31 cellular contexts compared by ENCODE assay signal in the genomic region with DNA sequence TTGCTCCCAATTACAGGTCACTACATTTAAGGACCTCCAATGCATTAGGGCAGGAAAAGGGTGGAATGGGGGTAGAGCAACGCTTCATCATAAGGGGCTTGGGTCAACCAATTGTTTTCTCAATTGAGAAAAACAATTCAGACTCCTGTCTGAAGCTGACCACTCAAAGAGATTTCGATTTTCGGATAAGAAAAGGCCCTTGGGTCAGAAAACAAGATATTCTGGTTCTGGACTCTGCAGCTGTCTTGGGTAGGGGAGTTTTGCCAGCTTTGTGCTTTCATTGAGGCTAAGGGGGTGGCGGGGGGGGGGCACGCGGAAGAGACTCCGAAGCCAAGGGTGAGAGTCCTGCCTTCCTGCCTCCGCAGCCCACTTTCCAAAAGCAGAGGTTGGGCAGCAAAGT. TPM values are rescaled to one million over a fixed set of nuclear protein-coding genes. Genes with fewer than 3 reads are reported as not detected.
A peak's percentile ranks its signal among the peaks of the same experiment; 100 is the strongest.
DNase-seq lines count a peak whose midpoint lies in the region; ATAC-seq, FAIRE-seq and TF ChIP-seq lines count a peak whose summit lies in the region.
"Had no signal": no experiment of that assay in that cellular context is flagged by ENCODE, and none has a peak within 500 bp of the region (broad histone marks: within the 10 kb centered on the region; RNA-seq: fewer than 3 reads in every experiment).

No MANE protein-coding gene starts in this region.

- TF ChIP-seq POLR2A in body of pancreas (IDR thresholded peaks at IDR 0.05) = no peak
- no peak for TF ChIP-seq POLR2A in thyroid gland (IDR thresholded peaks at IDR 0.05)
- no peak for TF ChIP-seq POLR2A in prostate gland (IDR thresholded peaks at IDR 0.05)

- no peak for TF ChIP-seq CTCF in body of pancreas (IDR thresholded peaks at IDR 0.05)
- no peak for TF ChIP-seq CTCF in kidney (IDR thresholded peaks at IDR 0.05; ENCODE audit: borderline replicate concordance, extremely low read depth, insufficient read depth)
- TF ChIP-seq CTCF in parathyroid adenoma (IDR thresholded peaks at IDR 0.05) = no peak
- no peak for TF ChIP-seq CTCF in thyroid gland (IDR thresholded peaks at IDR 0.05)
- no peak for TF ChIP-seq CTCF in prostate gland (IDR thresholded peaks at IDR 0.05)
- TF ChIP-seq CTCF in left lung (IDR thresholded peaks at IDR 0.05) = no peak

- H3K4me2 ChIP-seq in parathyroid adenoma (ENCODE audit: low read length) = peak overlapping the region; percentile 42
- H3K4me2 ChIP-seq: BLaER1 had no signal

- H3K36me3 ChIP-seq in body of pancreas (replicated peaks in 1 of 2; ENCODE audit: insufficient read depth in 1 of 2, low read depth in 2 of 2) (no peaks in the 10 kb centered on the region), kidney (ENCODE audit: control insufficient read depth in 1 of 2, insufficient read depth in 2 of 2, low read length in 2 of 2) (no peaks in the 10 kb centered on the region), parathyroid adenoma (ENCODE audit: control insufficient read depth, insufficient read depth, low read length) (no peaks in the 10 kb centered on the region), thyroid gland (no peaks in the 10 kb centered on the region), prostate gland (no peaks in the 10 kb centered on the region), left lung (no peaks in the 10 kb centered on the region)
- H3K36me3 ChIP-seq: BE2C, BLaER1 had no signal

- H3K9me3 ChIP-seq in body of pancreas (peaks cover 0 to 3% (median 0%) of the 10 kb centered on the region in 3 donors), kidney (ENCODE audit: control insufficient read depth in 1 of 2, low read length in 2 of 2) (peaks cover 0 to 7% of the 10 kb centered on the region in 2 donors), parathyroid adenoma (ENCODE audit: control insufficient read depth, low read length) (no peaks in the 10 kb centered on the region), thyroid gland (no peaks in the 10 kb centered on the region), prostate gland (no peaks in the 10 kb centered on the region), left lung (peaks cover 0 to 94% of the 10 kb centered on the region in 2 donors)
- H3K9me3 ChIP-seq: BE2C had no signal

- H3K4me1 ChIP-seq in body of pancreas = no peaks in the 10 kb centered on the region
- no peaks in the 10 kb centered on the region for H3K4me1 ChIP-seq in kidney (ENCODE audit: control insufficient read depth in 1 of 2, insufficient read depth in 1 of 2, low read depth in 1 of 2, low read length in 2 of 2)
- H3K4me1 ChIP-seq in parathyroid adenoma = no peaks in the 10 kb centered on the region
- H3K4me1 ChIP-seq in thyroid gland = no peaks in the 10 kb centered on the region
- no peaks in the 10 kb centered on the region for H3K4me1 ChIP-seq in prostate gland (replicated peaks)
- H3K4me1 ChIP-seq in left lung = no peaks in the 10 kb centered on the region
- H3K4me1 ChIP-seq: BE2C, BLaER1 had no signal

- ATAC-seq in body of pancreas = no peak
- no peak for ATAC-seq in left lung
- ATAC-seq: GM12878 had no signal

- intact Hi-C loops in body of pancreas (cut with DNase I) = no loop called here
- intact Hi-C loops in kidney (cut with DNase I) = no loop called here
- intact Hi-C loops in thyroid gland (cut with DNase I) = no loop called here
- intact Hi-C loops in prostate gland (cut with DNase I) = no loop called here
- intact Hi-C loops in left lung (cut with DNase I) = no loop called here

- H3K4me3 ChIP-seq in body of pancreas = no peak overlapping the region
- no peak overlapping the region for H3K4me3 ChIP-seq in kidney (ENCODE audit: low read length in 2 of 2)
- H3K4me3 ChIP-seq in parathyroid adenoma (ENCODE audit: low read depth, low read length) = no peak overlapping the region
- peak overlapping the region in 1 of 3 donors; percentile 38 for H3K4me3 ChIP-seq in thyroid gland (replicated peaks in 1 of 3)
- no peak overlapping the region for H3K4me3 ChIP-seq in prostate gland
- no peak overlapping the region for H3K4me3 ChIP-seq in left lung
- H3K4me3 ChIP-seq: BLaER1, GM12878 had no signal

- FAIRE-seq in kidney (lab: Jason Lieb, UNC) = no peak
- FAIRE-seq: A204.1, GM12878, GM12892, GM18507 had no signal

- WGBS in body of pancreas, 2 donors = 32 to 39% methylated on average over 8 of the region's 8 CpGs
- WGBS in thyroid gland, 2 donors = 22 to 33% methylated on average over 8 of the region's 8 CpGs
- WGBS in prostate gland = 66% methylated on average over 8 of the region's 8 CpGs

- H3K27me3 ChIP-seq in body of pancreas = no peaks in the 10 kb centered on the region
- H3K27me3 ChIP-seq in parathyroid adenoma (ENCODE audit: control insufficient read depth, insufficient read depth, low read length) = no peaks in the 10 kb centered on the region
- H3K27me3 ChIP-seq in thyroid gland = no peaks in the 10 kb centered on the region
- H3K27me3 ChIP-seq in prostate gland (replicated peaks; ENCODE audit: insufficient read depth) = no peaks in the 10 kb centered on the region
- H3K27me3 ChIP-seq in left lung = peaks cover 0 to 22% of the 10 kb centered on the region in 2 donors
- H3K27me3 ChIP-seq: BE2C, BLaER1 had no signal

- no peak overlapping the region for H3K9ac ChIP-seq in kidney (ENCODE audit: low read length in 2 of 2)
- no peak overlapping the region for H3K9ac ChIP-seq in parathyroid adenoma
- H3K9ac ChIP-seq: BLaER1 had no signal

- no peak for DNase-seq in body of pancreas
- DNase-seq in kidney = no peak
- DNase-seq in thyroid gland = peak; percentile 3 to 4
- DNase-seq in prostate gland (ENCODE audit: low spot score) = no peak
- no peak for DNase-seq in left lung
- no peak for DNase-seq in NCI-H1048 (lab: John Stamatoyannopoulos, UW)
- DNase-seq: 8988T; ACHN; BE2C; C1 segment of cervical spinal cord; CD4-positive, alpha-beta memory T cell; CD4-positive, CD25-positive, alpha-beta regulatory T cell; CD8-positive, alpha-beta memory T cell; COR-L47; DMS 273 treated with DMSO at 0.1 percent for 48 hours; DMS153; DMS53; DMS79; DND-41; EL; GDM1 had no signal

- H3K79me2 ChIP-seq in parathyroid adenoma = no peaks in the 10 kb centered on the region

- H2AFZ ChIP-seq in parathyroid adenoma = no peak overlapping the region

- H3K27ac ChIP-seq in body of pancreas (peak overlapping the region; percentile 65 to 89 (median 82)), kidney (ENCODE audit: low read depth in 2 of 2, low read length in 2 of 2) (peak overlapping the region; percentile 43 to 47), parathyroid adenoma (no peak overlapping the region), thyroid gland (peak overlapping the region; percentile 74 to 86 (median 79)), prostate gland (no peak overlapping the region), left lung (no peak overlapping the region)
- H3K27ac ChIP-seq: BLaER1 had no signal

RNA-seq across cellular contexts. Expression of a gene that starts 4.8 kb away (rescaled TPM):
- 10 to 100 TPM in 1 of 2 donors, under 1 TPM in 1; 0.26 to 30.0 TPM for total RNA-seq in body of pancreas
- total RNA-seq in kidney = 1.2 TPM
- 1.2 TPM for polyA plus RNA-seq in kidney (ENCODE audit: insufficient read depth, low read depth, low replicate concordance)
- 10 to 100 TPM in 2 of 4 donors, 1 to 10 TPM in 2; 4.1 to 11.8 (median 7.8) TPM for total RNA-seq in thyroid gland
- total RNA-seq in prostate gland = 1 to 10 TPM in 1 of 2 donors, under 1 TPM in 1; 0.36 to 9.7 TPM
- under 1 TPM in 1 of 2 donors, not detected in 1; 0.63 TPM for total RNA-seq in left lung
- total RNA-seq: A673; CD4-positive, alpha-beta memory T cell; CD4-positive, CD25-positive, alpha-beta regulatory T cell; CD8-positive, alpha-beta memory T cell; G401; GM12878 had no signal
- polyA plus RNA-seq: AG04450; CD14-positive monocyte; CD4-positive, alpha-beta memory T cell; CD4-positive, CD25-positive, alpha-beta regulatory T cell; CD8-positive, alpha-beta memory T cell; GM12878 had no signal

Comparison
In these comparisons a context has a peak if more than half of its experiments do, and no peak if none do; other contexts are left out.
1. DNase-seq: peak in thyroid gland (2 of 2); none in body of pancreas (0 of 4), kidney (single experiment), prostate gland (single experiment), left lung (0 of 2) and NCI-H1048 (single experiment).
2. H3K27ac ChIP-seq: peak in body of pancreas (4 of 4), kidney (2 of 2) and thyroid gland (3 of 3); none in parathyroid adenoma (single experiment), prostate gland (0 of 2) and left lung (0 of 2).